In genomic region chr10:71927669-71928592, GRCh38 we compare ENCODE assay signal across 1 cellular context.
TF ChIP-seq lines count a peak whose summit lies in the region.

No MANE protein-coding gene starts in this region.

TF ChIP-seq in HepG2, 621 proteins besides CTCF, POLR2A, EP300 and RAD21 (continued from another document):
- no peak for TF ChIP-seq ZNF275 (CRISPR knock-in tag; IDR thresholded peaks at IDR 0.05; ENCODE audit: borderline replicate concordance)
- TF ChIP-seq SOX6 (IDR thresholded peaks at IDR 0.05), result no peak
- TF ChIP-seq SOX6 (CRISPR knock-in tag; IDR thresholded peaks at IDR 0.05), result peak; percentile 55; the same call in 1 of the 2 replicates
- TF ChIP-seq ZNF10 (CRISPR knock-in tag; IDR thresholded peaks at IDR 0.05; ENCODE audit: borderline replicate concordance, low read depth), result no peak
- TF ChIP-seq HMG20A (CRISPR knock-in tag; IDR thresholded peaks at IDR 0.05; ENCODE audit: borderline replicate concordance), result peak; percentile 35; the same call in 1 of the 2 replicates
- TF ChIP-seq FOXC1 (CRISPR knock-in tag; IDR thresholded peaks at IDR 0.05; ENCODE audit: borderline replicate concordance), result no peak
- TF ChIP-seq FOSL1 (CRISPR knock-in tag; IDR thresholded peaks at IDR 0.05; ENCODE audit: borderline replicate concordance), result no peak
- TF ChIP-seq HNRNPLL (IDR thresholded peaks at IDR 0.05; ENCODE audit: low read depth, low read length, poor library complexity, severe bottlenecking), result no peak
- TF ChIP-seq HNF1A (IDR thresholded peaks at IDR 0.05; ENCODE audit: low read depth), result peak; percentile 84
- TF ChIP-seq HNF1A (CRISPR knock-in tag; IDR thresholded peaks at IDR 0.05; ENCODE audit: borderline replicate concordance), result no peak; the same call in 1 of the 2 replicates
- TF ChIP-seq NCOA2 (CRISPR knock-in tag; IDR thresholded peaks at IDR 0.05), result peak; percentile 55
- no peak for TF ChIP-seq ZSCAN5A (CRISPR knock-in tag; IDR thresholded peaks at IDR 0.05; ENCODE audit: borderline replicate concordance)
- TF ChIP-seq MTF2 (CRISPR knock-in tag; IDR thresholded peaks at IDR 0.05; ENCODE audit: borderline replicate concordance), result no peak
- TF ChIP-seq ZNF83 (CRISPR knock-in tag; IDR thresholded peaks at IDR 0.05; ENCODE audit: borderline replicate concordance), result no peak
- TF ChIP-seq HNF4A (CRISPR knock-in tag; IDR thresholded peaks at IDR 0.05), result peak; percentile 84
- no peak for TF ChIP-seq GTF3A (CRISPR knock-in tag; conservative IDR thresholded peaks at IDR 0.05)
- no peak for TF ChIP-seq ZNF138 (CRISPR knock-in tag; IDR thresholded peaks at IDR 0.05; ENCODE audit: low read depth)
